ENCODE assay signal across 8 cellular contexts in the genomic region with DNA sequence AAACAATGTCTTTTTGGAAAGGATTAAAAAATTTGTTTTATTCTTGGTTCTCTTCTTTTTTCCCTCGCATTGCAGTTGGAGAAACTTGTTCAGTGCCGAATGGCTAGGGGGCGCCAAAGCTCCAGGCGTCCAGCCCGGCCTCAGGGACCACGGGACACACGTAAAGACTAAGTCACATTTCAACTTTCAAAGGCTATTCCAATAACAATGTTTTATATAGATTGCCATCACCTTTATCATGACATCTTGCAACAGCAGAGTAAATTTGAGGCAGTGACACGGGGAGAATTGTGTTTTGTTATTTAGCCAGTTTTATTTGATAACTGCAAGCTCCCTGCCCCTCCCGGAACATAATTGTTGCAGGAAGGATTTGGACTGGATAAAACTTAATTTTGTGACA. TPM values are rescaled to one million over a fixed set of nuclear protein-coding genes. Genes with fewer than 3 reads are reported as not detected.
DNase-seq lines count a peak whose midpoint lies in the region; ATAC-seq and TF ChIP-seq lines count a peak whose summit lies in the region.

No MANE protein-coding gene starts in this region.

- peak overlapping the region; percentile 33 for H3K4me3 ChIP-seq in CD8-positive, alpha-beta memory T cell (ENCODE audit: low read length)
- no peak overlapping the region for H3K4me3 ChIP-seq in H7 (ENCODE audit: insufficient read depth, low read depth, low read length)
- H3K4me3 ChIP-seq in fibroblast of lung (replicated peaks in 1 of 4; ENCODE audit: control extremely low read depth in 1 of 4, insufficient read depth in 1 of 4, low read depth in 3 of 4, low read length in 4 of 4): peak overlapping the region; percentile 18 to 64 (median 47)
- H3K4me3 ChIP-seq in naive thymus-derived CD4-positive, alpha-beta T cell (ENCODE audit: low read length): no peak overlapping the region
- H3K4me3 ChIP-seq in tibial artery: peak overlapping the region; percentile 64 to 67

- H3K9me3 Mint-ChIP-seq in CD8-positive, alpha-beta memory T cell: peaks cover 0 to 2% (median 0%) of the 10 kb centered on the region in 5 donors
- no peaks in the 10 kb centered on the region for H3K9me3 Mint-ChIP-seq in activated CD8-positive, alpha-beta T cell treated with anti-CD3 and anti-CD28 coated beads, Interleukin-2, amount 10 ng/mL, durations not matched to agents 7 days and 5 days (ENCODE audit: insufficient read depth)
- peaks cover 0 to 4% (median 0%) of the 10 kb centered on the region in 11 donors for H3K9me3 Mint-ChIP-seq in naive thymus-derived CD4-positive, alpha-beta T cell

- H3K4me2 ChIP-seq in fibroblast of lung (ENCODE audit: extremely low read depth, insufficient read depth, low read length): peak overlapping the region; percentile 81

- H3K36me3 ChIP-seq in CD8-positive, alpha-beta memory T cell (ENCODE audit: insufficient read depth, low read length): no peaks in the 10 kb centered on the region
- H3K36me3 ChIP-seq in H7 (replicated peaks; ENCODE audit: control insufficient read depth, insufficient read depth, low read length) (no peaks in the 10 kb centered on the region), fibroblast of lung (ENCODE audit: control insufficient read depth, insufficient read depth, low read length) (no peaks in the 10 kb centered on the region), tibial artery (no peaks in the 10 kb centered on the region)
- H3K36me3 ChIP-seq in naive thymus-derived CD4-positive, alpha-beta T cell (ENCODE audit: control insufficient read depth in 2 of 3, insufficient read depth in 3 of 3, low read length in 3 of 3): no peaks in the 10 kb centered on the region

- H2AFZ ChIP-seq in fibroblast of lung (ENCODE audit: low read length): peak overlapping the region; percentile 79

- H3K36me3 Mint-ChIP-seq in CD8-positive, alpha-beta memory T cell: no peaks in the 10 kb centered on the region
- peaks cover 2% of the 10 kb centered on the region for H3K36me3 Mint-ChIP-seq in activated CD8-positive, alpha-beta T cell treated with anti-CD3 and anti-CD28 coated beads, Interleukin-2, amount 10 ng/mL, durations not matched to agents 7 days and 5 days (ENCODE audit: low read depth)
- H3K36me3 Mint-ChIP-seq in naive thymus-derived CD4-positive, alpha-beta T cell: no peaks in the 10 kb centered on the region

- H3K27ac Mint-ChIP-seq in CD8-positive, alpha-beta memory T cell: peak overlapping the region in 1 of 8 donors; percentile 78
- peak overlapping the region; percentile 24 for H3K27ac Mint-ChIP-seq in activated CD8-positive, alpha-beta T cell treated with anti-CD3 and anti-CD28 coated beads, Interleukin-2, amount 10 ng/mL, durations not matched to agents 7 days and 5 days
- peak overlapping the region in 1 of 9 donors; percentile 44 for H3K27ac Mint-ChIP-seq in naive thymus-derived CD4-positive, alpha-beta T cell

- no peaks in the 10 kb centered on the region for H3K9me3 ChIP-seq in CD8-positive, alpha-beta memory T cell (ENCODE audit: low read length)
- H3K9me3 ChIP-seq in fibroblast of lung (ENCODE audit: control insufficient read depth, insufficient read depth, low read depth, low read length) (no peaks in the 10 kb centered on the region), tibial artery (no peaks in the 10 kb centered on the region)
- H3K9me3 ChIP-seq in naive thymus-derived CD4-positive, alpha-beta T cell (ENCODE audit: control insufficient read depth in 2 of 3, low read length in 3 of 3): no peaks in the 10 kb centered on the region

- POLR2A ChIA-PET in CD8-positive, alpha-beta memory T cell (lab: Charles Lee): no interaction called here
- POLR2A ChIA-PET in activated CD8-positive, alpha-beta T cell treated with anti-CD3 and anti-CD28 coated beads, Interleukin-2, amount 10 ng/mL, durations not matched to agents 7 days and 5 days (lab: Charles Lee): interaction anchor here (0.8 kb wide), 1 partner anchor 12 kb away, joined by 3 read pairs; no protein-coding TSS in a partner anchor
- POLR2A ChIA-PET in naive thymus-derived CD4-positive, alpha-beta T cell (lab: Charles Lee): no interaction called here

- H3K4me3 Mint-ChIP-seq in CD8-positive, alpha-beta memory T cell: peak overlapping the region; percentile 58 to 78 (median 70)
- peak overlapping the region; percentile 49 for H3K4me3 Mint-ChIP-seq in activated CD8-positive, alpha-beta T cell treated with anti-CD3 and anti-CD28 coated beads, Interleukin-2, amount 10 ng/mL, durations not matched to agents 7 days and 5 days
- H3K4me3 Mint-ChIP-seq in naive thymus-derived CD4-positive, alpha-beta T cell: peak overlapping the region in 9 of 10 donors; percentile 53 to 82 (median 63)

- TF ChIP-seq CTCF in fibroblast of lung (conservative IDR thresholded peaks at IDR 0.05 in 1 of 2, IDR thresholded peaks at IDR 0.05 in 1 of 2; ENCODE audit: low read depth in 1 of 2, low read length in 2 of 2) (peak; percentile 95 to 98), tibial artery (IDR thresholded peaks at IDR 0.05) (peak; percentile 82 to 92)

- peaks cover 37 to 45% of the 10 kb centered on the region in 2 donors for H3K27me3 Mint-ChIP-seq in CD8-positive, alpha-beta memory T cell
- peaks cover 50% of the 10 kb centered on the region for H3K27me3 Mint-ChIP-seq in activated CD8-positive, alpha-beta T cell treated with anti-CD3 and anti-CD28 coated beads, Interleukin-2, amount 10 ng/mL, durations not matched to agents 7 days and 5 days (ENCODE audit: low read depth)
- H3K27me3 Mint-ChIP-seq in naive thymus-derived CD4-positive, alpha-beta T cell: peaks cover 33 to 72% (median 44%) of the 10 kb centered on the region in 5 donors

- CTCF ChIA-PET in CD8-positive, alpha-beta memory T cell (lab: Charles Lee): interaction anchor here (0.9 to 3.2 kb wide), 5 partner anchors 15 to 1165 kb away, joined by 3 to 12 read pairs (median 4); no protein-coding TSS in a partner anchor
- CTCF ChIA-PET in activated CD8-positive, alpha-beta T cell treated with anti-CD3 and anti-CD28 coated beads, Interleukin-2, amount 10 ng/mL, durations not matched to agents 7 days and 5 days (lab: Charles Lee): interaction anchor here (0.7 to 3.1 kb wide), 17 partner anchors 10 to 1169 kb away, joined by 3 to 22 read pairs (median 6); no protein-coding TSS in a partner anchor
- CTCF ChIA-PET in naive thymus-derived CD4-positive, alpha-beta T cell (lab: Charles Lee): interaction anchor here (0.5 to 1.7 kb wide), 5 partner anchors 10 to 800 kb away, joined by 3 to 9 read pairs (median 3); no protein-coding TSS in a partner anchor

- peak; percentile 45 for ATAC-seq in activated CD8-positive, alpha-beta T cell treated with anti-CD3 and anti-CD28 coated beads, Interleukin-2, amount 10 ng/mL, durations not matched to agents 7 days and 5 days
- ATAC-seq in naive thymus-derived CD4-positive, alpha-beta T cell: no peak
- no peak for ATAC-seq in GM19328 (IDR thresholded peaks at IDR 0.05; ENCODE audit: unreplicated experiment)

- H3K4me1 Mint-ChIP-seq in CD8-positive, alpha-beta memory T cell: peaks cover 17 to 47% (median 31%) of the 10 kb centered on the region in 3 donors
- peaks cover 35% of the 10 kb centered on the region for H3K4me1 Mint-ChIP-seq in activated CD8-positive, alpha-beta T cell treated with anti-CD3 and anti-CD28 coated beads, Interleukin-2, amount 10 ng/mL, durations not matched to agents 7 days and 5 days (ENCODE audit: low read depth)
- peaks cover 14 to 29% (median 28%) of the 10 kb centered on the region in 7 donors for H3K4me1 Mint-ChIP-seq in naive thymus-derived CD4-positive, alpha-beta T cell

- DNase-seq in CD8-positive, alpha-beta memory T cell: peak in 3 of 5 donors; percentile 22 to 67 (median 33)
- peak; percentile 51 for DNase-seq in H7
- DNase-seq in NCI-H460 (ENCODE audit: extremely low read depth, low read depth): peak; percentile 73
- DNase-seq in activated CD8-positive, alpha-beta T cell treated with anti-CD3 and anti-CD28 coated beads, Interleukin-2, amount 10 ng/mL, durations not matched to agents 7 days and 5 days: peak; percentile 71
- DNase-seq in fibroblast of lung (ENCODE audit: low read depth in 2 of 2): peak; percentile 65 to 79
- DNase-seq in naive thymus-derived CD4-positive, alpha-beta T cell: peak in 5 of 9 donors; percentile 26 to 51 (median 31)
- DNase-seq in tibial artery: peak; percentile 74 to 88

- H3K27me3 ChIP-seq in CD8-positive, alpha-beta memory T cell (ENCODE audit: insufficient read depth, low read length, poor library complexity, severe bottlenecking): no peaks in the 10 kb centered on the region
- peaks cover 41% of the 10 kb centered on the region for H3K27me3 ChIP-seq in H7 (ENCODE audit: control insufficient read depth, insufficient read depth, low read length)
- peaks cover 20% of the 10 kb centered on the region for H3K27me3 ChIP-seq in fibroblast of lung (ENCODE audit: control insufficient read depth, insufficient read depth, low read length)
- H3K27me3 ChIP-seq in naive thymus-derived CD4-positive, alpha-beta T cell (ENCODE audit: control insufficient read depth in 2 of 2, insufficient read depth in 2 of 2, low read length in 2 of 2): peaks cover 0 to 6% of the 10 kb centered on the region in 2 donors
- H3K27me3 ChIP-seq in tibial artery: no peaks in the 10 kb centered on the region

- intact Hi-C loops in naive thymus-derived CD4-positive, alpha-beta T cell (cut with micrococcal nuclease): loop anchor here (1.0 kb wide), 2 partner anchors 183 to 1165 kb away; no protein-coding TSS in a partner anchor
- intact Hi-C loops in tibial artery (cut with DNase I; ENCODE audit: low total_unique reads): loop anchor here (2.0 to 5.0 kb wide), 4 partner anchors 430 to 1329 kb away; no protein-coding TSS in a partner anchor

- H4K20me1 ChIP-seq in fibroblast of lung (ENCODE audit: control insufficient read depth, extremely low read depth, insufficient read depth, low read length): no peaks in the 10 kb centered on the region

- H3K9ac ChIP-seq in fibroblast of lung (ENCODE audit: insufficient read depth, low read length): peak overlapping the region; percentile 14

- no peaks in the 10 kb centered on the region for H3K79me2 ChIP-seq in fibroblast of lung (ENCODE audit: control insufficient read depth, insufficient read depth, low read length)

- peaks cover 13% of the 10 kb centered on the region for H3K4me1 ChIP-seq in CD8-positive, alpha-beta memory T cell (ENCODE audit: insufficient read depth, low read length)
- peaks cover 13% of the 10 kb centered on the region for H3K4me1 ChIP-seq in fibroblast of lung (ENCODE audit: control insufficient read depth, extremely low read depth, insufficient read depth, low read length)
- peaks cover 0 to 9% of the 10 kb centered on the region in 2 donors for H3K4me1 ChIP-seq in naive thymus-derived CD4-positive, alpha-beta T cell (ENCODE audit: control insufficient read depth in 2 of 2, insufficient read depth in 2 of 2, low read length in 2 of 2)
- H3K4me1 ChIP-seq in tibial artery: peaks cover 0 to 61% (median 46%) of the 10 kb centered on the region in 4 donors

- H3K27ac ChIP-seq in CD8-positive, alpha-beta memory T cell (ENCODE audit: low read depth, low read length): no peak overlapping the region
- H3K27ac ChIP-seq in fibroblast of lung (ENCODE audit: insufficient read depth, low read length) (peak overlapping the region; percentile 22), tibial artery (peak overlapping the region; percentile 73 to 74)
- no peak overlapping the region for H3K27ac ChIP-seq in naive thymus-derived CD4-positive, alpha-beta T cell (ENCODE audit: low read depth, low read length)

RNA-seq across cellular contexts. Expression of a gene that starts 2.2 kb away (rescaled TPM):
- 1 to 10 TPM; 3.5 to 4.5 TPM for total RNA-seq in CD8-positive, alpha-beta memory T cell
- 11.1 TPM for polyA plus RNA-seq in CD8-positive, alpha-beta memory T cell
- total RNA-seq in H7 (2014; rRNA removed; shearing (Covaris generic)): 2.7 and 5.6 TPM in 2 replicates
- total RNA-seq in NCI-H460 (2014; rRNA removed; shearing (Covaris generic)): 336 and 359 TPM in 2 replicates
- 156 and 273 TPM in 2 replicates for polyA plus RNA-seq in NCI-H460 (2014; cell fraction: nucleus; rRNA removed)
- total RNA-seq in activated CD8-positive, alpha-beta T cell treated with anti-CD3 and anti-CD28 coated beads, Interleukin-2, amount 10 ng/mL, durations not matched to agents 7 days and 5 days: 1 to 10 TPM in 1 of 2 experiments, under 1 TPM in 1; 0.90 to 1.0 TPM
- 8.9 and 158 TPM in 2 replicates for total RNA-seq in fibroblast of lung
- polyA plus RNA-seq in fibroblast of lung: 80.7 and 227 TPM in 2 replicates
- polyA plus RNA-seq in fibroblast of lung (2012): 47.2 and 125 TPM in 2 replicates
- 13.1 and 25.9 TPM in 2 replicates for polyA minus RNA-seq in fibroblast of lung (ENCODE audit: low replicate concordance)
- 1 to 10 TPM; 3.2 to 9.4 (median 8.5) TPM for total RNA-seq in naive thymus-derived CD4-positive, alpha-beta T cell
- 1 to 10 TPM in 1 of 2 donors, under 1 TPM in 1; 0.45 to 1.3 TPM for polyA plus RNA-seq in naive thymus-derived CD4-positive, alpha-beta T cell

RNA-seq across cellular contexts. Expression of a gene that starts 35.0 kb away (rescaled TPM):
- total RNA-seq in CD8-positive, alpha-beta memory T cell: not detected
- polyA plus RNA-seq in CD8-positive, alpha-beta memory T cell: not detected
- total RNA-seq in H7 (2014; rRNA removed; shearing (Covaris generic)): not detected in 2 replicates
- total RNA-seq in NCI-H460 (2014; rRNA removed; shearing (Covaris generic)): 1.8 and 2.4 TPM in 2 replicates
- polyA plus RNA-seq in NCI-H460 (2014; cell fraction: nucleus; rRNA removed): not detected in 2 replicates
- not detected for total RNA-seq in activated CD8-positive, alpha-beta T cell treated with anti-CD3 and anti-CD28 coated beads, Interleukin-2, amount 10 ng/mL, durations not matched to agents 7 days and 5 days
- total RNA-seq in fibroblast of lung: not detected in 2 replicates
- not detected in 2 replicates for polyA plus RNA-seq in fibroblast of lung
- not detected in 2 replicates for polyA plus RNA-seq in fibroblast of lung (2012)
- 0.94 TPM in 1 of 2 replicates, not detected in the other for polyA minus RNA-seq in fibroblast of lung (ENCODE audit: low replicate concordance)
- total RNA-seq in naive thymus-derived CD4-positive, alpha-beta T cell: not detected
- not detected for polyA plus RNA-seq in naive thymus-derived CD4-positive, alpha-beta T cell

RNA-seq across cellular contexts. Expression of a gene that starts 50.4 kb away (rescaled TPM):
- total RNA-seq in CD8-positive, alpha-beta memory T cell: not detected
- polyA plus RNA-seq in CD8-positive, alpha-beta memory T cell: not detected
- total RNA-seq in H7 (2014; rRNA removed; shearing (Covaris generic)): not detected in 2 replicates
- total RNA-seq in NCI-H460 (2014; rRNA removed; shearing (Covaris generic)): not detected in 2 replicates
- not detected in 2 replicates for polyA plus RNA-seq in NCI-H460 (2014; cell fraction: nucleus; rRNA removed)
- not detected for total RNA-seq in activated CD8-positive, alpha-beta T cell treated with anti-CD3 and anti-CD28 coated beads, Interleukin-2, amount 10 ng/mL, durations not matched to agents 7 days and 5 days
- total RNA-seq in fibroblast of lung: not detected in 2 replicates
- not detected in 2 replicates for polyA plus RNA-seq in fibroblast of lung
- polyA plus RNA-seq in fibroblast of lung (2012): not detected in 2 replicates
- not detected in 2 replicates for polyA minus RNA-seq in fibroblast of lung (ENCODE audit: low replicate concordance)
- not detected for total RNA-seq in naive thymus-derived CD4-positive, alpha-beta T cell
- polyA plus RNA-seq in naive thymus-derived CD4-positive, alpha-beta T cell: not detected

Comparison
In these comparisons a context has a peak if more than half of its experiments do, and no peak if none do; other contexts are left out.
1. DNase-seq: peak in every context shown above with its lines; median percentile 81 in tibial artery; 73 in NCI-H460; 72 in fibroblast of lung; 71 in activated CD8-positive, alpha-beta T cell treated with anti-CD3 and anti-CD28 coated beads, Interleukin-2, amount 10 ng/mL, durations not matched to agents 7 days and 5 days; 51 in H7; 33 in CD8-positive, alpha-beta memory T cell; 31 in naive thymus-derived CD4-positive, alpha-beta T cell.
2. H3K27ac ChIP-seq: peak in fibroblast of lung (single experiment) and tibial artery (2 of 2); none in CD8-positive, alpha-beta memory T cell (single experiment) and naive thymus-derived CD4-positive, alpha-beta T cell (single experiment).
3. H3K4me3 ChIP-seq: peak in CD8-positive, alpha-beta memory T cell (single experiment), fibroblast of lung (4 of 4) and tibial artery (2 of 2); none in H7 (single experiment) and naive thymus-derived CD4-positive, alpha-beta T cell (single experiment).
4. Peak in every context shown above with its lines, with median percentiles within 50 percentile points of each other: H3K4me3 Mint-ChIP-seq.